1 cellular context compared by ENCODE assay signal in the genomic region with DNA sequence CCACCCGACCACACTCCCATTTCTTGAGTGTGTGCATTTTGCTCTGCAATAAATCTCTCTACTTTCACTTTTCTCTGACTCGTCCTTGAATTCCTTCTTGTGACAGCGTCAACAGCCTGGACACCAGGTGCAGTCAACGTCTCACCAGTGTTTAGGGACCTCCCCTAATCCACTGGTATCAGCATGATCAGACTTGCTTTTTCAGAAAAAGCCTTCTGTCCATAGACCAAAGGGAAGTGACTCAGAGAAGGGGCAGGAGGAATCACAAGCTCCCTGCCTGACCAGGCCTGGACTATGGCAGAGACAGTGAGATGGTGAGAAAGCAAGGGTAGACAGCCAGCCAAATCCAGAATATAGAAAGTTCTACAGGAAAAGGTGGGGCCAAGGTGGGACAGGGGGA.
TF ChIP-seq lines count a peak whose summit lies in the region.

No MANE protein-coding gene starts in this region.

TF ChIP-seq in GM12878, 131 proteins besides CTCF, POLR2A, EP300 and RAD21 (continued from another document):
- peak; percentile 62 to 66; a peak in 2 of 4 replicates for TF ChIP-seq IKZF2 (IDR thresholded peaks at IDR 0.05)
- TF ChIP-seq DPF2 (IDR thresholded peaks at IDR 0.05): peak; percentile 21; the same call in 1 of the 2 replicates
- TF ChIP-seq IKZF1 (conservative IDR thresholded peaks at IDR 0.05): peak; percentile 65
- no peak for TF ChIP-seq SIN3A (IDR thresholded peaks at IDR 0.05; ENCODE audit: low read depth, low read length)
- peak; percentile 40; the same call in 1 of the 2 replicates for TF ChIP-seq TCF12 (IDR thresholded peaks at IDR 0.05; ENCODE audit: low read depth, low read length)
- no peak for TF ChIP-seq GABPA (IDR thresholded peaks at IDR 0.05; ENCODE audit: low read depth)
- 0 out of 2 replicates have a peak, but pooled peaks have one; percentile 8 for TF ChIP-seq BCL11A (IDR thresholded peaks at IDR 0.05; ENCODE audit: low read depth, low read length)
